ENCODE assay signal across 28 cellular contexts in genomic region chr3:123300056-123300455, GRCh38.
"Had no signal": no experiment of that assay in that cellular context is flagged by ENCODE, and none has a peak within 500 bp of the region (broad histone marks: within the 10 kb centered on the region; RNA-seq: fewer than 3 reads in every experiment).

No MANE protein-coding gene starts in this region.

- DNase-seq: cerebellar nuclear complex; cortex of kidney; effector memory CD8-positive, alpha-beta T cell; esophagus squamous epithelium; foreskin melanocyte; glutamatergic neuron; heart right ventricle; hippocampal formation; kidney glomerular epithelial cell; left colon; left ventricle myocardium superior; mesenchymal stem cell; mucosa of descending colon; naive B cell; nephron progenitor cell; occipital lobe; small intestine; stimulated activated CD4-positive, alpha-beta T cell treated with anti-CD3 and anti-CD28 coated beads, Interleukin-4, amount 100 ng/mL, for 4 hours; stimulated activated naive CD8-positive, alpha-beta T cell treated with anti-CD3 and anti-CD28 coated beads, Interleukin-15, Interleukin-2, amounts not matched to agents 100 U/mL and 50 U/mL, for 24 hours; substantia nigra; testis had no signal

- ATAC-seq: effector memory CD8-positive, alpha-beta T cell; left colon; left ventricle myocardium superior; mucosa of descending colon; pancreas; right lobe of liver; stimulated activated memory B cell treated with anti-CD40 and anti-IgM and Interleukin-4, amounts not matched to agents 10 μg/mL and 1 μg/mL and 100 μg/mL, for 72 hours; stimulated activated naive CD8-positive, alpha-beta T cell treated with anti-CD3 and anti-CD28 coated beads, Interleukin-15, Interleukin-2, amounts not matched to agents 100 U/mL and 50 U/mL, for 24 hours had no signal

- H3K9me3 ChIP-seq: esophagus squamous epithelium, heart right ventricle, mucosa of descending colon, pancreas, right lobe of liver, testis, tibial artery had no signal

- H3K4me1 ChIP-seq: esophagus squamous epithelium, pancreas, right lobe of liver, testis had no signal

- H3K4me3 ChIP-seq: esophagus squamous epithelium, heart right ventricle, mucosa of descending colon, pancreas, right lobe of liver, testis, tibial artery had no signal

- H3K36me3 ChIP-seq: pancreas, right lobe of liver had no signal

- FAIRE-seq: endometrium, islet of Langerhans, pancreas, small intestine, urothelium cell line had no signal

- H3K27ac ChIP-seq: esophagus squamous epithelium, heart right ventricle, pancreas, right lobe of liver, testis, tibial artery had no signal

- H3K27me3 ChIP-seq: esophagus squamous epithelium, heart right ventricle, pancreas, right lobe of liver, testis, tibial artery had no signal
